17 cellular contexts compared by ENCODE assay signal in genomic region chr12:2286051-2286450, GRCh38.
DNase-seq lines count a peak whose midpoint lies in the region; ATAC-seq and TF ChIP-seq lines count a peak whose summit lies in the region.
"Had no signal": no experiment of that assay in that cellular context is flagged by ENCODE, and none has a peak within 500 bp of the region (broad histone marks: within the 10 kb centered on the region; RNA-seq: fewer than 3 reads in every experiment).

No MANE protein-coding gene starts in this region.

- H3K27ac ChIP-seq in heart right ventricle (peak overlapping the region; percentile 53 to 76 (median 70)), right cardiac atrium (ENCODE audit: low read length) (peak overlapping the region; percentile 62), vagina (peak overlapping the region; percentile 65)

- peaks cover 1% of the 10 kb centered on the region for H3K4me1 Mint-ChIP-seq in progenitor cell of endocrine pancreas (ENCODE audit: low read depth)
- H3K4me1 Mint-ChIP-seq in T-helper 2 cell treated with Interferon-gamma antibody and Interleukin-4, amounts not matched to agents 5 μg/mL and 100 μg/mL, for 36 hours (ENCODE audit: low read depth) = no peaks in the 10 kb centered on the region
- H3K4me1 Mint-ChIP-seq: activated CD4-positive, alpha-beta memory T cell treated with anti-CD3 and anti-CD28 coated beads, Interleukin-2, amount 10 ng/mL, durations not matched to agents 7 days and 5 days; activated naive CD8-positive, alpha-beta T cell treated with anti-CD3 and anti-CD28 coated beads, Interleukin-2, amount 10 ng/mL, durations not matched to agents 7 days and 5 days had no signal

- no peaks in the 10 kb centered on the region for H3K27me3 ChIP-seq in heart right ventricle
- H3K27me3 ChIP-seq in right cardiac atrium (ENCODE audit: control insufficient read depth, insufficient read depth) = no peaks in the 10 kb centered on the region
- no peaks in the 10 kb centered on the region for H3K27me3 ChIP-seq in vagina

- H3K4me3 ChIP-seq in heart right ventricle (no peak overlapping the region), right cardiac atrium (ENCODE audit: low read length) (no peak overlapping the region), vagina (no peak overlapping the region)

- peaks cover 40 to 94% (median 91%) of the 10 kb centered on the region in 9 donors for H3K4me1 ChIP-seq in heart right ventricle
- H3K4me1 ChIP-seq in right cardiac atrium (ENCODE audit: control insufficient read depth, insufficient read depth, low read length) = peaks cover 37% of the 10 kb centered on the region
- H3K4me1 ChIP-seq in vagina = peaks cover 58% of the 10 kb centered on the region

- H3K36me3 Mint-ChIP-seq in progenitor cell of endocrine pancreas (ENCODE audit: insufficient read depth) = no peaks in the 10 kb centered on the region
- no peaks in the 10 kb centered on the region for H3K36me3 Mint-ChIP-seq in T-helper 2 cell treated with Interferon-gamma antibody and Interleukin-4, amounts not matched to agents 5 μg/mL and 100 μg/mL, for 36 hours (ENCODE audit: low read depth)
- H3K36me3 Mint-ChIP-seq: T-cell had no signal

- TF ChIP-seq CTCF in heart right ventricle (IDR thresholded peaks at IDR 0.05) (no peak), progenitor cell of endocrine pancreas (IDR thresholded peaks at IDR 0.05; ENCODE audit: unreplicated experiment) (no peak), vagina (IDR thresholded peaks at IDR 0.05) (no peak)

- H3K4me3 Mint-ChIP-seq in progenitor cell of endocrine pancreas (ENCODE audit: low read depth) = no peak overlapping the region
- no peak overlapping the region for H3K4me3 Mint-ChIP-seq in T-helper 2 cell treated with Interferon-gamma antibody and Interleukin-4, amounts not matched to agents 5 μg/mL and 100 μg/mL, for 36 hours
- H3K4me3 Mint-ChIP-seq: activated CD4-positive, alpha-beta memory T cell treated with anti-CD3 and anti-CD28 coated beads, Interleukin-2, amount 10 ng/mL, durations not matched to agents 7 days and 5 days; activated naive CD8-positive, alpha-beta T cell treated with anti-CD3 and anti-CD28 coated beads, Interleukin-2, amount 10 ng/mL, durations not matched to agents 7 days and 5 days; activated T-cell treated with anti-CD3 and anti-CD28 coated beads, Interleukin-2, amount 50 U/mL, for 4 hours; CD4-positive, alpha-beta T cell; T-cell had no signal

- H3K36me3 ChIP-seq in heart right ventricle = no peaks in the 10 kb centered on the region
- H3K36me3 ChIP-seq in vagina = no peaks in the 10 kb centered on the region

- H3K27ac Mint-ChIP-seq in progenitor cell of endocrine pancreas = peak overlapping the region; percentile 11
- no peak overlapping the region for H3K27ac Mint-ChIP-seq in T-helper 2 cell treated with Interferon-gamma antibody and Interleukin-4, amounts not matched to agents 5 μg/mL and 100 μg/mL, for 36 hours
- H3K27ac Mint-ChIP-seq: activated CD4-positive, alpha-beta memory T cell treated with anti-CD3 and anti-CD28 coated beads, Interleukin-2, amount 10 ng/mL, durations not matched to agents 7 days and 5 days; activated naive CD8-positive, alpha-beta T cell treated with anti-CD3 and anti-CD28 coated beads, Interleukin-2, amount 10 ng/mL, durations not matched to agents 7 days and 5 days; CD4-positive, alpha-beta T cell; T-cell had no signal

- no peak for TF ChIP-seq POLR2A in vagina (IDR thresholded peaks at IDR 0.05)

- H3K9me3 Mint-ChIP-seq in progenitor cell of endocrine pancreas (ENCODE audit: low read depth) = peaks cover 2% of the 10 kb centered on the region
- peaks cover 4% of the 10 kb centered on the region for H3K9me3 Mint-ChIP-seq in T-helper 2 cell treated with Interferon-gamma antibody and Interleukin-4, amounts not matched to agents 5 μg/mL and 100 μg/mL, for 36 hours
- H3K9me3 Mint-ChIP-seq: activated CD4-positive, alpha-beta memory T cell treated with anti-CD3 and anti-CD28 coated beads, Interleukin-2, amount 10 ng/mL, durations not matched to agents 7 days and 5 days; activated naive CD8-positive, alpha-beta T cell treated with anti-CD3 and anti-CD28 coated beads, Interleukin-2, amount 10 ng/mL, durations not matched to agents 7 days and 5 days; CD4-positive, alpha-beta T cell had no signal

- ATAC-seq in heart right ventricle (no peak), left cardiac atrium (no peak), right cardiac atrium (no peak), HG02642 (IDR thresholded peaks at IDR 0.05; ENCODE audit: poor library complexity, unreplicated experiment) (no peak)
- ATAC-seq: activated T-cell treated with anti-CD3 and anti-CD28 coated beads, Interleukin-2, amount 50 U/mL, for 4 hours; T-cell had no signal

- peaks cover 28% of the 10 kb centered on the region for H3K27me3 Mint-ChIP-seq in progenitor cell of endocrine pancreas
- H3K27me3 Mint-ChIP-seq in T-helper 2 cell treated with Interferon-gamma antibody and Interleukin-4, amounts not matched to agents 5 μg/mL and 100 μg/mL, for 36 hours (ENCODE audit: low read depth) = peaks cover 12% of the 10 kb centered on the region

- intact Hi-C loops in heart right ventricle (cut with DNase I) (loop anchor here in 8 of 10 donors (5.0 to 10.0 kb wide), 6 partner anchors 229 to 491 kb away; partner anchors contain the start of gene CACNA1C (in 2 of the 8)), left cardiac atrium (cut with DNase I) (loop anchor here in 1 of 2 donors (10.0 kb wide), 2 partner anchors 121 to 231 kb away; partner anchors contain the start of gene CACNA1C), right cardiac atrium (cut with DNase I) (loop anchor here (10.0 kb wide), 1 partner anchor 231 kb away; the partner anchor contains the start of gene CACNA1C (in 4 of the 4)), vagina (cut with DNase I) (loop anchor here (5.0 kb wide), 1 partner anchor 234 kb away; the partner anchor contains the start of gene CACNA1C)

- H3K9me3 ChIP-seq in heart right ventricle = no peaks in the 10 kb centered on the region
- no peaks in the 10 kb centered on the region for H3K9me3 ChIP-seq in right cardiac atrium (ENCODE audit: control insufficient read depth, low read length)
- no peaks in the 10 kb centered on the region for H3K9me3 ChIP-seq in vagina

- WGBS in heart right ventricle, 2 donors = 36 to 54% methylated on average over 5 of the region's 5 CpGs
- 58% methylated on average over 5 of the region's 5 CpGs for WGBS in right cardiac atrium

- DNase-seq in heart right ventricle = no peak
- DNase-seq in left cardiac atrium = no peak
- DNase-seq in right cardiac atrium = no peak
- no peak for DNase-seq in progenitor cell of endocrine pancreas (ENCODE audit: low spot score, unreplicated experiment)
- DNase-seq in vagina (ENCODE audit: extremely low spot score in 2 of 2) = no peak
- no peak for DNase-seq in putamen (ENCODE audit: low spot score)
- DNase-seq in T-helper 2 cell treated with Interferon-gamma antibody and Interleukin-4, amounts not matched to agents 5 μg/mL and 100 μg/mL, for 36 hours (ENCODE audit: low spot score) = no peak
- DNase-seq: activated CD4-positive, alpha-beta memory T cell treated with anti-CD3 and anti-CD28 coated beads, Interleukin-2, amount 10 ng/mL, durations not matched to agents 7 days and 5 days; activated naive CD8-positive, alpha-beta T cell treated with anti-CD3 and anti-CD28 coated beads, Interleukin-2, amount 10 ng/mL, durations not matched to agents 7 days and 5 days; activated T-cell treated with anti-CD3 and anti-CD28 coated beads, Interleukin-2, amount 50 U/mL, for 4 hours; CD4-positive, alpha-beta T cell; DMS79; NCI-H2107; NCI-H774; stimulated activated CD4-positive, alpha-beta T cell treated with anti-CD3 and anti-CD28 coated beads, Interleukin-4, amount 100 ng/mL, for 4 hours; T-cell had no signal
